Comparison of ENCODE assay signal across 4 cellular contexts in the genomic region with DNA sequence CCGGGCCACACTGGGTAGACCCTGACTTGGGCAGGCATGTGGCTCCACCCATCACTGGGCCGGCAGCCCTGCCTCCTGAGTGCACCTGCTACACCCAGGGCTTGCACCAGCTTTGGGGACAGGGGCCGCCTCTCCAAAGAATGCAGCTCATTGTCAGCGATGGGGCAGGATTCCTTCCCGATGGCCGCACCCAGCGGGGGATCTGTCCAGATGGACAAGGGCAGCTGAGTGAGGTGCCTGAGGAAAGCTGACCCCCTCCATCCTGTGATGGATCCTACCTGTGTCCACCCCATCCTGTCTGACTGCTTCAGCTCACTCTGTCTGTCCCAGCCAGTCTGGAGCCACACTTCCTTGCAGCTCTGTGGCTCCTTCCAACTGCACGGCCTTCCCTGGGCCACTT. TPM values are rescaled to one million over a fixed set of nuclear protein-coding genes. Genes with fewer than 3 reads are reported as not detected.
"Had no signal": no experiment of that assay in that cellular context is flagged by ENCODE, and none has a peak within 500 bp of the region (broad histone marks: within the 10 kb centered on the region; RNA-seq: fewer than 3 reads in every experiment).

No MANE protein-coding gene starts in this region.

RNA-seq across cellular contexts. Expression of a gene that starts 10.9 kb away (rescaled TPM):
- total RNA-seq: LHCN-M2, MCF 10A, OCI-LY7, PC-3 had no signal
